16 cellular contexts compared by ENCODE assay signal in the genomic region with DNA sequence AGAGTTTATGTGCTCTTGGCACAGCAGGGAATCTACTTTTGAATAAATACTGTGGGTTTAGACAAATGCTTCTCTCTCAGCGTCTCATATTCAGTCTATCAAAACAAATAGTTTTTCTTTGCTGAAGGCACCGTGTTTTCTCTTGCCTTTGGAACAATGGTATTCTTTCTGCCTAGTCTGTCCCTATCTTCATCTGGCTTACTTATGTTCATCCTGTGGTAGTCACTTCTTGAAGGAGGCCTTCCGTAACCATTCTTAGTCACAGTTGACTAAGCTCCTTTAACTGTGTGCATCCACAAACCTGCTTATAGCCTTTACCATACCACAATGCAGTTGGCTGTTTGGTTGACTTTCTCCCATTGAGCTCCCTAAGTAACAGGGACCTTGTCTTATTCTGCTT. TPM values are rescaled to one million over a fixed set of nuclear protein-coding genes. Genes with fewer than 3 reads are reported as not detected.
DNase-seq lines count a peak whose midpoint lies in the region; ATAC-seq, FAIRE-seq and TF ChIP-seq lines count a peak whose summit lies in the region.
"Had no signal": no experiment of that assay in that cellular context is flagged by ENCODE, and none has a peak within 500 bp of the region (broad histone marks: within the 10 kb centered on the region; RNA-seq: fewer than 3 reads in every experiment).

No MANE protein-coding gene starts in this region.

- H3K9me3 Mint-ChIP-seq in activated naive CD8-positive, alpha-beta T cell (ENCODE audit: low read depth), result no peaks in the 10 kb centered on the region
- H3K9me3 Mint-ChIP-seq in CD14-positive monocyte, result no peaks in the 10 kb centered on the region
- H3K9me3 Mint-ChIP-seq: activated naive CD4-positive, alpha-beta T cell treated with anti-CD3 and anti-CD28 coated beads for 36 hours had no signal

- H3K4me3 ChIP-seq in left ventricle myocardium inferior, result no peak overlapping the region
- H3K4me3 ChIP-seq in right cardiac atrium (ENCODE audit: low read length), result no peak overlapping the region

- no peak for ATAC-seq in right cardiac atrium
- ATAC-seq in GM21737 (IDR thresholded peaks at IDR 0.05; ENCODE audit: unreplicated experiment), result no peak

- H3K27ac ChIP-seq in left ventricle myocardium inferior (replicated peaks) (peak overlapping the region; percentile 29), right cardiac atrium (ENCODE audit: low read length) (no peak overlapping the region)

- no peak for FAIRE-seq in HTR-8/SVneo (lab: Jason Lieb, UNC)
- FAIRE-seq: colon, endothelial cell of umbilical vein, small intestine had no signal

- peaks cover 11% of the 10 kb centered on the region for H3K36me3 Mint-ChIP-seq in activated naive CD8-positive, alpha-beta T cell
- peaks cover 86 to 97% of the 10 kb centered on the region in 2 donors for H3K36me3 Mint-ChIP-seq in CD14-positive monocyte

- peaks cover 99% of the 10 kb centered on the region for H3K36me3 ChIP-seq in left ventricle myocardium inferior

- H3K4me3 Mint-ChIP-seq in activated naive CD8-positive, alpha-beta T cell, result no peak overlapping the region
- no peak overlapping the region for H3K4me3 Mint-ChIP-seq in CD14-positive monocyte
- H3K4me3 Mint-ChIP-seq: activated naive CD4-positive, alpha-beta T cell treated with anti-CD3 and anti-CD28 coated beads for 36 hours had no signal

- DNase-seq in left ventricle myocardium inferior (no peak), right cardiac atrium (no peak), fibroblast of peridontal ligament (ENCODE audit: extremely low read depth) (peak; percentile 32), HTR-8/SVneo (ENCODE audit: insufficient read length, low spot score) (no peak), NCI-H82 treated with DMSO at 0.1 percent for 48 hours (lab: John Stamatoyannopoulos, UW; ENCODE audit: unreplicated experiment) (no peak), CD14-positive monocyte (ENCODE audit: low spot score) (no peak)
- DNase-seq: activated naive CD4-positive, alpha-beta T cell treated with anti-CD3 and anti-CD28 coated beads for 36 hours; islet precursor cell; NCI-H526; OCI-M1; small intestine; stimulated activated naive CD4-positive, alpha-beta T cell had no signal

- WGBS in right cardiac atrium, result 89% methylated on average over 3 of the region's 3 CpGs

- H3K9me3 ChIP-seq in left ventricle myocardium inferior (replicated peaks) (no peaks in the 10 kb centered on the region), right cardiac atrium (ENCODE audit: control insufficient read depth, low read length) (no peaks in the 10 kb centered on the region)

- TF ChIP-seq CTCF in left ventricle myocardium inferior (IDR thresholded peaks at IDR 0.05; ENCODE audit: borderline replicate concordance), result no peak
- no peak for TF ChIP-seq CTCF in CD14-positive monocyte (IDR thresholded peaks at IDR 0.05)

- peak overlapping the region; percentile 4 for H3K27ac Mint-ChIP-seq in activated naive CD8-positive, alpha-beta T cell
- no peak overlapping the region for H3K27ac Mint-ChIP-seq in CD14-positive monocyte
- H3K27ac Mint-ChIP-seq: activated naive CD4-positive, alpha-beta T cell treated with anti-CD3 and anti-CD28 coated beads for 36 hours had no signal

- H3K4me1 ChIP-seq in left ventricle myocardium inferior (peaks cover 46% of the 10 kb centered on the region), right cardiac atrium (ENCODE audit: control insufficient read depth, insufficient read depth, low read length) (no peaks in the 10 kb centered on the region)

- H3K27me3 Mint-ChIP-seq in activated naive CD8-positive, alpha-beta T cell, result no peaks in the 10 kb centered on the region
- no peaks in the 10 kb centered on the region for H3K27me3 Mint-ChIP-seq in CD14-positive monocyte (ENCODE audit: low read depth in 3 of 3)

- peaks cover 7% of the 10 kb centered on the region for H3K4me1 Mint-ChIP-seq in activated naive CD8-positive, alpha-beta T cell (ENCODE audit: low read depth)
- H3K4me1 Mint-ChIP-seq in CD14-positive monocyte, result no peaks in the 10 kb centered on the region

- intact Hi-C loops in left ventricle myocardium inferior (cut with micrococcal nuclease), result no loop called here
- intact Hi-C loops in right cardiac atrium (cut with DNase I), result no loop called here
- intact Hi-C loops in CD14-positive monocyte (cut with micrococcal nuclease), result no loop called here

- H3K27me3 ChIP-seq in left ventricle myocardium inferior (ENCODE audit: low read depth) (no peaks in the 10 kb centered on the region), right cardiac atrium (ENCODE audit: control insufficient read depth, insufficient read depth) (no peaks in the 10 kb centered on the region)

RNA-seq across cellular contexts. Expression of gene LARP1, which starts 45.9 kb away (rescaled TPM):
- total RNA-seq in left ventricle myocardium inferior (148 TPM), right cardiac atrium (100 to 1,000 TPM; 119 to 130 (median 124) TPM)
- polyA plus RNA-seq in right cardiac atrium (43.9 TPM), CD14-positive monocyte (1 to 10 TPM; 4.7 to 5.8 TPM)

RNA-seq across cellular contexts. Expression of gene FAXDC2, which starts 49.3 kb away (rescaled TPM):
- 23.5 TPM for total RNA-seq in left ventricle myocardium inferior
- total RNA-seq in right cardiac atrium, result 10 to 100 TPM; 12.7 to 34.6 (median 29.2) TPM
- polyA plus RNA-seq in right cardiac atrium, result 23.0 TPM
- polyA plus RNA-seq in CD14-positive monocyte, result under 1 TPM; 0.30 to 0.60 TPM
- total RNA-seq: activated naive CD4-positive, alpha-beta T cell treated with anti-CD3 and anti-CD28 coated beads for 36 hours had no signal

RNA-seq across cellular contexts. Expression of gene CNOT8, which starts 57.3 kb away (rescaled TPM):
- total RNA-seq in left ventricle myocardium inferior, result 23.3 TPM
- 10 to 100 TPM; 22.7 to 28.9 (median 27.3) TPM for total RNA-seq in right cardiac atrium
- 19.6 TPM for polyA plus RNA-seq in right cardiac atrium
- 100 to 1,000 TPM; 147 to 160 TPM for polyA plus RNA-seq in CD14-positive monocyte
